Comparison of ENCODE assay signal across 23 cellular contexts in genomic region chr19:6226012-6226411, GRCh38. TPM values are rescaled to one million over a fixed set of nuclear protein-coding genes. Genes with fewer than 3 reads are reported as not detected.
DNase-seq lines count a peak whose midpoint lies in the region; ATAC-seq, FAIRE-seq and TF ChIP-seq lines count a peak whose summit lies in the region.
"Had no signal": no experiment of that assay in that cellular context is flagged by ENCODE, and none has a peak within 500 bp of the region (broad histone marks: within the 10 kb centered on the region; RNA-seq: fewer than 3 reads in every experiment).

No MANE protein-coding gene starts in this region.

- no peak overlapping the region for H3K14ac ChIP-seq in neuronal stem cell (ENCODE audit: low read length)

- FAIRE-seq in urothelium cell line (lab: Jason Lieb, UNC): no peak
- FAIRE-seq: A204.1, RCC 7860 had no signal

- no peak overlapping the region for H2BK12ac ChIP-seq in neuronal stem cell (ENCODE audit: low read length)

- no peak overlapping the region for H3K18ac ChIP-seq in neuronal stem cell (ENCODE audit: low read length)

- H3K4me1 Mint-ChIP-seq in glutamatergic neuron (ENCODE audit: low read depth, unreplicated experiment): peaks cover 24% of the 10 kb centered on the region

- no peak for TF ChIP-seq POLR2A in upper lobe of left lung (IDR thresholded peaks at IDR 0.05)

- DNase-seq in glutamatergic neuron (no peak), osteoblast (ENCODE audit: insufficient read length, low spot score, missing footprints) (peak; percentile 89), upper lobe of left lung (no peak), neuronal stem cell (ENCODE audit: low spot score) (no peak), urothelium cell line (ENCODE audit: low spot score) (no peak)
- DNase-seq: CD4-positive, alpha-beta T cell; COR-L47; DMS79; NCI-H1105 treated with DMSO at 0.1 percent for 48 hours; NCI-H1694; NCI-H2081 treated with DMSO at 0.1 percent for 48 hours; NCI-H2171 treated with DMSO at 0.1 percent for 48 hours; NCI-H524 treated with DMSO at 0.1 percent for 48 hours; NCI-H82; SHP77 had no signal

- H3K27ac Mint-ChIP-seq in glutamatergic neuron (ENCODE audit: unreplicated experiment): peak overlapping the region; percentile 78
- H3K27ac Mint-ChIP-seq: B cell; CD4-positive, alpha-beta T cell; IgD-negative memory B cell had no signal

- no peak overlapping the region for H2BK5ac ChIP-seq in neuronal stem cell (ENCODE audit: low read length)

- peaks cover 2% of the 10 kb centered on the region for H3K9me3 Mint-ChIP-seq in glutamatergic neuron (ENCODE audit: unreplicated experiment)
- H3K9me3 Mint-ChIP-seq: CD4-positive, alpha-beta T cell; IgD-negative memory B cell had no signal

- H3K27ac ChIP-seq in BLaER1: peak overlapping the region; percentile 82
- H3K27ac ChIP-seq in HEK293 (ENCODE audit: extremely low read depth, low read depth, low read length): no peak overlapping the region
- H3K27ac ChIP-seq in osteoblast (ENCODE audit: low read depth, low read length): no peak overlapping the region
- H3K27ac ChIP-seq in upper lobe of left lung: no peak overlapping the region
- H3K27ac ChIP-seq in neuronal stem cell (replicated peaks; ENCODE audit: low read length): no peak overlapping the region

- H2AFZ ChIP-seq in osteoblast (ENCODE audit: low read length) (no peak overlapping the region), neuronal stem cell (ENCODE audit: low read length) (no peak overlapping the region)

- H2AK5ac ChIP-seq in neuronal stem cell (ENCODE audit: low read depth, low read length): no peak overlapping the region

- no peak overlapping the region for H2BK15ac ChIP-seq in neuronal stem cell (ENCODE audit: low read length)

- H2BK120ac ChIP-seq in neuronal stem cell (ENCODE audit: low read depth, low read length): no peak overlapping the region

- peaks cover 99% of the 10 kb centered on the region for H3K4me1 ChIP-seq in BLaER1
- no peaks in the 10 kb centered on the region for H3K4me1 ChIP-seq in HEK293 (ENCODE audit: control insufficient read depth, insufficient read depth, low read length)
- H3K4me1 ChIP-seq in osteoblast (ENCODE audit: insufficient read depth, low read length): no peaks in the 10 kb centered on the region
- peaks cover 8 to 55% (median 22%) of the 10 kb centered on the region in 4 donors for H3K4me1 ChIP-seq in upper lobe of left lung
- H3K4me1 ChIP-seq in neuronal stem cell (ENCODE audit: control insufficient read depth in 2 of 2, insufficient read depth in 1 of 2, low read depth in 1 of 2, low read length in 2 of 2): peaks cover 7 to 21% of the 10 kb centered on the region in 2 donors
- H3K4me1 ChIP-seq: HAP-1 had no signal

- H3K9me3 ChIP-seq in BLaER1: no peaks in the 10 kb centered on the region
- H3K9me3 ChIP-seq in HEK293 (ENCODE audit: control insufficient read depth, insufficient read depth, low read depth, low read length): no peaks in the 10 kb centered on the region
- H3K9me3 ChIP-seq in osteoblast (ENCODE audit: low read depth, low read length): no peaks in the 10 kb centered on the region
- H3K9me3 ChIP-seq in upper lobe of left lung: no peaks in the 10 kb centered on the region
- no peaks in the 10 kb centered on the region for H3K9me3 ChIP-seq in neuronal stem cell (replicated peaks in 1 of 2; ENCODE audit: control insufficient read depth in 2 of 2, insufficient read depth in 1 of 2, low read depth in 1 of 2, low read length in 2 of 2)
- H3K9me3 ChIP-seq: HAP-1 had no signal

- H4K20me1 ChIP-seq in BLaER1: peaks cover 100% of the 10 kb centered on the region
- peaks cover 53% of the 10 kb centered on the region for H4K20me1 ChIP-seq in osteoblast (ENCODE audit: insufficient read depth, low read length)

- H3K36me3 ChIP-seq in BLaER1 (peaks cover 71% of the 10 kb centered on the region), HEK293 (ENCODE audit: control insufficient read depth in 2 of 2, insufficient read depth in 1 of 2, low read length in 2 of 2) (peaks cover 0 to 70% of the 10 kb centered on the region in 2 experiments; a peak in 2 of 3 replicates), osteoblast (ENCODE audit: insufficient read depth, low read length) (peaks cover 38% of the 10 kb centered on the region), upper lobe of left lung (peaks cover 4 to 74% (median 58%) of the 10 kb centered on the region in 4 donors), neuronal stem cell (replicated peaks in 1 of 2; ENCODE audit: control insufficient read depth in 2 of 2, insufficient read depth in 2 of 2, low read length in 2 of 2) (peaks cover 39 to 75% of the 10 kb centered on the region in 2 donors)

- WGBS in upper lobe of left lung, 2 donors: 95% methylated on average over 4 to 12 of the region's 12 CpGs
- no CpG with 5 or more reads among the region's 12 CpGs for WGBS in neuronal stem cell (ENCODE audit: extremely low coverage in 2 of 2, insufficient read length in 2 of 2, insufficient replicate concordance in 1 of 2), 2 donors

- H3K27me3 ChIP-seq in BLaER1 (no peaks in the 10 kb centered on the region; the same call in 1 of the 2 replicates), osteoblast (ENCODE audit: insufficient read depth, low read length) (no peaks in the 10 kb centered on the region), upper lobe of left lung (no peaks in the 10 kb centered on the region), neuronal stem cell (ENCODE audit: control insufficient read depth in 3 of 3, insufficient read depth in 3 of 3, low read depth in 1 of 3, low read length in 3 of 3) (no peaks in the 10 kb centered on the region)

- H3K4ac ChIP-seq in neuronal stem cell (ENCODE audit: low read length): no peak overlapping the region

- no peak overlapping the region for H3K23ac ChIP-seq in neuronal stem cell (ENCODE audit: low read depth, low read length, poor library complexity)

- TF ChIP-seq EP300 in upper lobe of left lung (IDR thresholded peaks at IDR 0.05): no peak

- peaks cover 9% of the 10 kb centered on the region for H3K27me3 Mint-ChIP-seq in glutamatergic neuron (ENCODE audit: unreplicated experiment)
- H3K27me3 Mint-ChIP-seq: B cell; CD4-positive, alpha-beta T cell; IgD-negative memory B cell had no signal

- no peak overlapping the region for H3K4me3 Mint-ChIP-seq in glutamatergic neuron (ENCODE audit: unreplicated experiment)
- H3K4me3 Mint-ChIP-seq: B cell; CD4-positive, alpha-beta T cell had no signal

- CTCF ChIA-PET in HEK293 (lab: Yijun Ruan, JAX): interaction anchor here (1.3 kb wide), 1 partner anchor 100 kb away, joined by 3 read pairs; no protein-coding TSS in a partner anchor

- H4K91ac ChIP-seq in neuronal stem cell (ENCODE audit: low read depth, low read length, poor library complexity): no peak overlapping the region

- ATAC-seq in upper lobe of left lung (ENCODE audit: low FRiP score in 2 of 2) (no peak), HG03354 (IDR thresholded peaks at IDR 0.05; ENCODE audit: poor library complexity, severe bottlenecking, unreplicated experiment) (no peak)

- peak overlapping the region; percentile 54; the same call in 1 of the 2 replicates for H3K4me3 ChIP-seq in BLaER1
- no peak overlapping the region for H3K4me3 ChIP-seq in HEK293 (ENCODE audit: low read depth, low read length)
- H3K4me3 ChIP-seq in osteoblast (ENCODE audit: insufficient read depth, low read length): no peak overlapping the region
- H3K4me3 ChIP-seq in upper lobe of left lung: no peak overlapping the region
- no peak overlapping the region for H3K4me3 ChIP-seq in neuronal stem cell (ENCODE audit: low read length in 2 of 2)
- H3K4me3 ChIP-seq: HAP-1 had no signal

- H3K9ac ChIP-seq in BLaER1 (peak overlapping the region; percentile 55), neuronal stem cell (ENCODE audit: low read depth, low read length, poor library complexity) (no peak overlapping the region)

- no peak overlapping the region for H4K8ac ChIP-seq in neuronal stem cell (ENCODE audit: low read depth, low read length)

- no peaks in the 10 kb centered on the region for H3K36me3 Mint-ChIP-seq in glutamatergic neuron (ENCODE audit: unreplicated experiment)

- H3K4me2 ChIP-seq in BLaER1: peak overlapping the region; percentile 94
- H3K4me2 ChIP-seq in osteoblast (ENCODE audit: insufficient read depth, low read length): no peak overlapping the region
- no peak overlapping the region for H3K4me2 ChIP-seq in neuronal stem cell (ENCODE audit: insufficient read depth, low read length, poor library complexity, severe bottlenecking)

- peaks cover 43% of the 10 kb centered on the region for H3K79me1 ChIP-seq in neuronal stem cell (ENCODE audit: low read depth, low read length)

- TF ChIP-seq CTCF in HEK293 (tag by site-specific recombination; IDR thresholded peaks at IDR 0.05) (no peak), glutamatergic neuron (IDR thresholded peaks at IDR 0.05; ENCODE audit: partially characterized antibody, unreplicated experiment) (no peak), osteoblast (IDR thresholded peaks at IDR 0.05; ENCODE audit: extremely low read depth, low read depth, low read length) (no peak), upper lobe of left lung (IDR thresholded peaks at IDR 0.05) (no peak)

- peaks cover 47% of the 10 kb centered on the region for H3K79me2 ChIP-seq in osteoblast (ENCODE audit: insufficient read depth, low read length)

- POLR2A ChIA-PET in HEK293 (lab: Yijun Ruan, JAX): no interaction called here

TF ChIP-seq in HEK293, 187 proteins besides CTCF, POLR2A, EP300 and RAD21:
- TF ChIP-seq EGR2 (tag by site-specific recombination; IDR thresholded peaks at IDR 0.05; ENCODE audit: low read depth): peak; percentile 76; the same call in 1 of the 2 replicates
- TF ChIP-seq ZBTB48 (tag by site-specific recombination; IDR thresholded peaks at IDR 0.05): no peak
- no peak for TF ChIP-seq ZXDB (tag by site-specific recombination; IDR thresholded peaks at IDR 0.05)
- peak; percentile 36 for TF ChIP-seq ZFHX2 (tag by site-specific recombination; conservative IDR thresholded peaks at IDR 0.05)

RNA-seq across cellular contexts. Expression of gene MLLT1, which starts 53.8 kb away (rescaled TPM):
- total RNA-seq in glutamatergic neuron (ENCODE audit: unreplicated experiment): 52.9 TPM
- total RNA-seq in osteoblast: 14.7 and 15.9 TPM in 2 replicates
- 10 to 100 TPM; 22.1 to 98.9 (median 49.3) TPM for total RNA-seq in upper lobe of left lung
- 43.3 TPM for polyA plus RNA-seq in neuronal stem cell (2013, experiment 1 of 2)
- 43.5 TPM for polyA plus RNA-seq in neuronal stem cell (2013, experiment 2 of 2)
